11 cellular contexts compared by ENCODE assay signal in the genomic region with DNA sequence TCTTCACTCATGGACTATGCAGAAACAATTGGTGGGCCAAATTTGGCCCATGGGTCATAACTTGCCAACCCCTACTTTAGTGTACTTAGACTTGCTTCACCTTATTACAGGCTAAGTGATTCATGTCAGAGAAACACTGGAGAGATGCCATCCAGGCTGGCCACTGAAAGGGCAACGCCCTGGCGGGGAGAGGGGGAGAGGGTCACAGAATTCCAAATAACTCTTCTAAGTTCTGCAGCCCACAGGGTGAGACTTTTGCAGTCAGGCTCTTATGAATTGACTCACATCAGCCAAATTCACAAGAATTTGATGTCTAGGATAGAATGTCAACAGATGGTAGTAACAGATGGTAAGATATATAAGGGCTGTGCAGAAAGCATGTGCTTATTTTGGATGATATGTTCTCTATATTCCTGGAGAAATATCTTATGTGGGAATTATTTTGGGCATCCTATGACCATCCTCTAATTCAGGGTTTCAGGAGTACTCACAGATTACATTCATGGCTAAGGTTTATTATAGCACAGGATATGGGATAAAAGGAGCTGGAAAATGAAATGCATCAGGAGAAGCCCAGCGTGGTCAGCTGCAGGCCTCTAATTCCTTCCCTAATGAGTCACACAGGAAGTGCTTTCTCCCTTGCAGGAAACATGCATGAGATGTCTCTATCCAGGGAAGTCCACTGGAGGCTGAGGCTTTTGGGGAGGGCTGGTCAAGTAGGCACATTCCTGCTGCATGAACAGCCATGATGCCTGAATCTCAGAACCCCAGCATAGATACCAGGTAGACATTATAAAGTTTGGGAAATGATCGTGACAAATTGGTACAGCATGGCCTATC. TPM values are rescaled to one million over a fixed set of nuclear protein-coding genes. Genes with fewer than 3 reads are reported as not detected.
DNase-seq lines count a peak whose midpoint lies in the region; ATAC-seq and TF ChIP-seq lines count a peak whose summit lies in the region.
"Had no signal": no experiment of that assay in that cellular context is flagged by ENCODE, and none has a peak within 500 bp of the region (broad histone marks: within the 10 kb centered on the region; RNA-seq: fewer than 3 reads in every experiment).

No MANE protein-coding gene starts in this region.

- H3K4me1 ChIP-seq in PC-9 (replicated peaks; ENCODE audit: insufficient read depth) (0 out of 2 replicates have a peak, but pooled peaks cover 5% of the 10 kb centered on the region), osteoblast (ENCODE audit: insufficient read depth, low read length) (peaks cover 3% of the 10 kb centered on the region)

- POLR2A ChIA-PET in PC-9 (lab: Charles Lee; ENCODE audit: unreplicated experiment): interaction anchor here (0.6 to 0.7 kb wide), 2 partner anchors 38 to 328 kb away, joined by 8 to 31 read pairs; no protein-coding TSS in a partner anchor

- no peaks in the 10 kb centered on the region for H3K79me2 ChIP-seq in PC-9 (ENCODE audit: low read depth)
- no peaks in the 10 kb centered on the region for H3K79me2 ChIP-seq in osteoblast (ENCODE audit: insufficient read depth, low read length)

- no peaks in the 10 kb centered on the region for H3K27me3 ChIP-seq in PC-9 (ENCODE audit: insufficient read depth, low read depth)
- peaks cover 4% of the 10 kb centered on the region for H3K27me3 ChIP-seq in osteoblast (ENCODE audit: insufficient read depth, low read length)

- H3K36me3 ChIP-seq in PC-9 (ENCODE audit: low read depth): no peaks in the 10 kb centered on the region
- H3K36me3 ChIP-seq in osteoblast (ENCODE audit: insufficient read depth, low read length): no peaks in the 10 kb centered on the region
- H3K36me3 ChIP-seq: left ventricle myocardium inferior had no signal

- H2AFZ ChIP-seq in PC-9: no peak overlapping the region
- H2AFZ ChIP-seq in osteoblast (ENCODE audit: low read length): no peak overlapping the region

- H3K9me2 ChIP-seq in PC-9 (ENCODE audit: insufficient read depth): no peaks in the 10 kb centered on the region

- no peak overlapping the region for H3K4me2 ChIP-seq in PC-9
- H3K4me2 ChIP-seq in osteoblast (ENCODE audit: insufficient read depth, low read length): no peak overlapping the region

- DNase-seq in EL (peak; percentile 91), PC-9 (peak; percentile 45 to 57), epithelial cell of prostate (ENCODE audit: low read depth, low spot score) (no peak), osteoblast (ENCODE audit: insufficient read length, low spot score, missing footprints) (peak; percentile 83), SHP77 treated with DMSO at 0.1 percent for 48 hours (lab: John Stamatoyannopoulos, UW) (no peak)
- DNase-seq: DMS79; effector memory CD8-positive, alpha-beta T cell; left ventricle myocardium inferior had no signal

- TF ChIP-seq CTCF in PC-9 (conservative IDR thresholded peaks at IDR 0.05): no peak
- TF ChIP-seq CTCF in osteoblast (IDR thresholded peaks at IDR 0.05; ENCODE audit: extremely low read depth, low read depth, low read length): no peak

- H3K9me3 ChIP-seq in PC-9 (ENCODE audit: insufficient read depth, low read depth) (peaks cover 5% of the 10 kb centered on the region; the same call in 1 of the 2 replicates), osteoblast (ENCODE audit: low read depth, low read length) (no peaks in the 10 kb centered on the region)

- ATAC-seq in HG03469 (IDR thresholded peaks at IDR 0.05; ENCODE audit: unreplicated experiment): no peak
- ATAC-seq in HG03108 (IDR thresholded peaks at IDR 0.05; ENCODE audit: unreplicated experiment): no peak
- ATAC-seq in HG03439 (IDR thresholded peaks at IDR 0.05; ENCODE audit: unreplicated experiment): no peak
- ATAC-seq: effector memory CD8-positive, alpha-beta T cell had no signal

- intact Hi-C loops in PC-9 (cut with micrococcal nuclease; ENCODE audit: unreplicated experiment): no loop called here

- no peak overlapping the region for H3K4me3 ChIP-seq in PC-9
- no peak overlapping the region for H3K4me3 ChIP-seq in osteoblast (ENCODE audit: insufficient read depth, low read length)
- H3K4me3 ChIP-seq: left ventricle myocardium inferior had no signal

- no peak overlapping the region for H3K27ac ChIP-seq in PC-9
- peak overlapping the region; percentile 21 for H3K27ac ChIP-seq in epithelial cell of prostate
- no peak overlapping the region for H3K27ac ChIP-seq in osteoblast (ENCODE audit: low read depth, low read length)
- H3K27ac ChIP-seq: left ventricle myocardium inferior had no signal

- H3F3A ChIP-seq in PC-9 (ENCODE audit: insufficient read depth, low read depth): peaks cover 8% of the 10 kb centered on the region; the same call in 1 of the 2 replicates

- CTCF ChIA-PET in PC-9 (lab: Charles Lee): no interaction called here

- BruUV-seq in PC-9 (replicated peaks; lab: Mats Ljungman, UMichigan): no TSS peak

- H4K20me1 ChIP-seq in PC-9 (ENCODE audit: insufficient read depth) (no peaks in the 10 kb centered on the region), osteoblast (ENCODE audit: insufficient read depth, low read length) (no peaks in the 10 kb centered on the region)

RNA-seq across cellular contexts. Expression of a gene that starts 58.7 kb away (rescaled TPM):
- 39.0 and 46.2 TPM in 2 replicates for total RNA-seq in PC-9 (2021)
- total RNA-seq in osteoblast: 55.7 and 63.6 TPM in 2 replicates

Comparison
In these comparisons a context has a peak if more than half of its experiments do, and no peak if none do; other contexts are left out.
1. DNase-seq: peak in EL (single experiment), PC-9 (2 of 2) and osteoblast (single experiment); none in epithelial cell of prostate (single experiment) and SHP77 treated with DMSO at 0.1 percent for 48 hours (single experiment).